ENCODE assay signal across 8 cellular contexts in the genomic region with DNA sequence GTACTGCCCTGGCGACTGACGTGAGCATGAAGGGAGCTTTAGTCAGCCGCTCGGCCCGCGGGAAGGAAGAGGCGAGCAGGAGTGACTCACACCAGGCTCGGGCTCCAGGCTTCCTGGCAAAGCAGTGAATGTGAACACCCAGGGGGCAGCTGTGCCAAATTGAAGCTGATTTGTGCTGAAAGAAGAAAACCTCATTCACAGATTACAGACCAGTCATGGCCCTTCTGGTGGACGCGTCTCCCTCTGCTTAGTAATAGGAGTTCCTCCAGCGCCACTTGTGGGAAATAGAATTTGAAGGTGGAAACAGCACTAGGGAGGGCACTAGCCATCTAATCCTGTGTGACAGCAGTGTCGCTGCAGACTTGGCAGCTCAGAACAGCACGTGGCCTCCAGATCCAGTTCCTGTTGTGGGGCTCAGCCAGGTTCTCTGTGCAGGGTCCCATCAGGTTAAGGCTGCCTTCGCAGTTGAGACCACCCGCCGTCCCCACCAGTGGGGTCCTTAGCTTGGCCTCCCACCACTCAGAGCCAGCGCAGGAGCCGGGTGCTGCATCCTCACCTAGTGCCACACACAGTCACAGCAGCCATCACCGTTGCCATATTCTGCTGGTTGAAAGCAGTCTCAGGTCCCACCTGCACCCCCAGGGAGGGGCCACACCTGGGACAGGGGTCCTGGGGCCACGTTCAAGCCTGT.
A peak's percentile ranks its signal among the peaks of the same experiment; 100 is the strongest.
DNase-seq lines count a peak whose midpoint lies in the region; ATAC-seq and TF ChIP-seq lines count a peak whose summit lies in the region.

No MANE protein-coding gene starts in this region.

- H2BK15ac ChIP-seq in IMR-90 (ENCODE audit: low read depth, low read length): peak overlapping the region; percentile 51

- H3K18ac ChIP-seq in IMR-90 (ENCODE audit: low read depth, low read length): peak overlapping the region; percentile 8

- POLR2A ChIA-PET in IMR-90 (lab: Charles Lee; ENCODE audit: unreplicated experiment): interaction anchor here (1.0 kb wide), 1 partner anchor 37 kb away, joined by 3 read pairs; no protein-coding TSS in a partner anchor

- H4K20me1 ChIP-seq in IMR-90 (ENCODE audit: insufficient read depth, low read length): no peaks in the 10 kb centered on the region

- no peaks in the 10 kb centered on the region for H3K9me3 ChIP-seq in IMR-90 (ENCODE audit: control insufficient read depth, insufficient read depth, low read length)

- CTCF ChIA-PET in IMR-90 (lab: Yijun Ruan, JAX): interaction anchor here (1.0 kb wide), 1 partner anchor 33 kb away, joined by 3 read pairs; no protein-coding TSS in a partner anchor

- H3K9ac ChIP-seq in IMR-90 (ENCODE audit: low read depth, low read length): peak overlapping the region; percentile 6; the same call in 1 of the 2 replicates

- H3K4me2 ChIP-seq in IMR-90 (ENCODE audit: low read depth, low read length): peak overlapping the region; percentile 6

- H3K4me3 ChIP-seq in IMR-90 (ENCODE audit: insufficient read depth, low read depth, low read length): no peak overlapping the region

- peak; percentile 71 for TF ChIP-seq POLR2A in IMR-90 (IDR thresholded peaks at IDR 0.05; ENCODE audit: low read depth, low read length)

- H3K14ac ChIP-seq in IMR-90 (replicated peaks; ENCODE audit: low read depth, low read length): peak overlapping the region; percentile 78

- peaks cover 21% of the 10 kb centered on the region for H3K9me1 ChIP-seq in IMR-90 (ENCODE audit: insufficient read depth, low read length)

- DNase-seq in AG09319 (ENCODE audit: extremely low read depth, low read depth) (peak; percentile 92), IMR-90 (peak; percentile 99), anterior cingulate cortex (lab: John Stamatoyannopoulos, UW) (peak in 52 of 58 donors; percentile 5 to 87 (median 56)), iPS-NIHi7 (ENCODE audit: extremely low spot score) (peak; percentile 51), stromal cell of bone marrow (ENCODE audit: low read depth) (peak; percentile 97), GM13976 (ENCODE audit: low spot score) (no peak), SW480 (ENCODE audit: low spot score) (no peak)

- peak overlapping the region; percentile 91 for H4K91ac ChIP-seq in IMR-90 (ENCODE audit: insufficient read depth, low read depth, low read length)

- peak; percentile 51 for TF ChIP-seq RAD21 in IMR-90 (IDR thresholded peaks at IDR 0.05; ENCODE audit: low read length)

- 0 out of 2 replicates have a peak overlapping the region, but pooled peaks have one; percentile 61 for H3K23ac ChIP-seq in IMR-90 (ENCODE audit: low read depth, low read length)

- peak; percentile 28 for TF ChIP-seq CTCF in AG09319 (IDR thresholded peaks at IDR 0.05; ENCODE audit: low read depth, low read length)
- TF ChIP-seq CTCF in IMR-90 (conservative IDR thresholded peaks at IDR 0.05; ENCODE audit: low read depth, low read length): peak; percentile 38
- TF ChIP-seq CTCF in GM13976 (IDR thresholded peaks at IDR 0.05; ENCODE audit: borderline replicate concordance, control extremely low read depth, extremely low read depth, insufficient read depth, missing control alignments): no peak

- H2BK5ac ChIP-seq in IMR-90 (ENCODE audit: low read depth, low read length, poor library complexity, severe bottlenecking): peak overlapping the region; percentile 88

- H2BK20ac ChIP-seq in IMR-90 (ENCODE audit: low read depth, low read length): peak overlapping the region; percentile 81

- H3K4me1 ChIP-seq in IMR-90 (ENCODE audit: control insufficient read depth, insufficient read depth, low read length): peaks cover 20% of the 10 kb centered on the region

- H3K36me3 ChIP-seq in IMR-90 (ENCODE audit: control insufficient read depth, insufficient read depth, low read length): peaks cover 7% of the 10 kb centered on the region

- dilution Hi-C loops in IMR-90 (cut with HindIII; ENCODE audit: low sequenced_read_pairs, unreplicated experiment): no loop called here

- BruUV-seq in IMR-90 (replicated peaks; lab: Mats Ljungman, UMichigan): no TSS peak

- H3K27me3 ChIP-seq in IMR-90 (ENCODE audit: control insufficient read depth, insufficient read depth, low read length): no peaks in the 10 kb centered on the region

- H3K56ac ChIP-seq in IMR-90 (ENCODE audit: extremely low read depth, insufficient read depth, low read length): peak overlapping the region; percentile 54

- peak overlapping the region; percentile 84 for H2AFZ ChIP-seq in IMR-90 (replicated peaks; ENCODE audit: low read length, poor library complexity)

- intact Hi-C loops in IMR-90 (cut with micrococcal nuclease): no loop called here

- peak overlapping the region; percentile 90 for H2BK120ac ChIP-seq in IMR-90 (ENCODE audit: low read depth, low read length)

- H3K79me1 ChIP-seq in IMR-90 (ENCODE audit: low read depth in 1 of 2, low read length in 2 of 2): peaks cover 15 to 45% of the 10 kb centered on the region in 2 experiments; a peak in 3 of 4 replicates

- peak overlapping the region; percentile 94 for H2AK9ac ChIP-seq in IMR-90 (replicated peaks; ENCODE audit: low read depth, low read length, poor library complexity)

- H4K8ac ChIP-seq in IMR-90 (ENCODE audit: low read depth in 2 of 2, low read length in 2 of 2): peak overlapping the region; percentile 68 to 92

- ATAC-seq in IMR-90 (ENCODE audit: low read depth) (peak; percentile 97), GM21381 (IDR thresholded peaks at IDR 0.05; ENCODE audit: unreplicated experiment) (no peak)

- H3K27ac ChIP-seq in IMR-90 (ENCODE audit: insufficient read depth, low read length): peak overlapping the region; percentile 54

- peak overlapping the region; percentile 96 for H2AK5ac ChIP-seq in IMR-90 (ENCODE audit: low read depth, low read length)

- in situ Hi-C loops in IMR-90 (cut with MboI; ENCODE audit: low sequenced_read_pairs) (no loop called here), GM13976 (cut with MboI; ENCODE audit: low sequenced_read_pairs, unreplicated experiment) (no loop called here)

- H3K4ac ChIP-seq in IMR-90 (ENCODE audit: low read depth, low read length): peak overlapping the region; percentile 96

- 48% methylated on average over 11 of the region's 20 CpGs; no CpG with 5 or more reads in 1 of the 2 experiments for WGBS in IMR-90 (ENCODE audit: extremely low coverage in 2 of 2, insufficient read length in 1 of 2), 2 experiments

- peak overlapping the region; percentile 11; the same call in 1 of the 2 replicates for H4K5ac ChIP-seq in IMR-90 (ENCODE audit: low read depth, low read length)

TF ChIP-seq in IMR-90, 13 proteins besides CTCF, POLR2A, EP300 and RAD21:
- peak; percentile 64; the same call in 1 of the 2 replicates for TF ChIP-seq BHLHE40 (IDR thresholded peaks at IDR 0.05; ENCODE audit: low read depth, low read length)
- TF ChIP-seq NFE2L2 (IDR thresholded peaks at IDR 0.05; ENCODE audit: low read depth, low read length): no peak
- TF ChIP-seq, protein P1, sequence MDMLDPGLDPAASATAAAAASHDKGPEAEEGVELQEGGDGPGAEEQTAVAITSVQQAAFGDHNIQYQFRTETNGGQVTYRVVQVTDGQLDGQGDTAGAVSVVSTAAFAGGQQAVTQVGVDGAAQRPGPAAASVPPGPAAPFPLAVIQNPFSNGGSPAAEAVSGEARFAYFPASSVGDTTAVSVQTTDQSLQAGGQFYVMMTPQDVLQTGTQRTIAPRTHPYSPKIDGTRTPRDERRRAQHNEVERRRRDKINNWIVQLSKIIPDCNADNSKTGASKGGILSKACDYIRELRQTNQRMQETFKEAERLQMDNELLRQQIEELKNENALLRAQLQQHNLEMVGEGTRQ (IDR thresholded peaks at IDR 0.05; ENCODE audit: low read depth, low read length): no peak; the same call in 1 of the 2 replicates
- TF ChIP-seq, protein P2, sequence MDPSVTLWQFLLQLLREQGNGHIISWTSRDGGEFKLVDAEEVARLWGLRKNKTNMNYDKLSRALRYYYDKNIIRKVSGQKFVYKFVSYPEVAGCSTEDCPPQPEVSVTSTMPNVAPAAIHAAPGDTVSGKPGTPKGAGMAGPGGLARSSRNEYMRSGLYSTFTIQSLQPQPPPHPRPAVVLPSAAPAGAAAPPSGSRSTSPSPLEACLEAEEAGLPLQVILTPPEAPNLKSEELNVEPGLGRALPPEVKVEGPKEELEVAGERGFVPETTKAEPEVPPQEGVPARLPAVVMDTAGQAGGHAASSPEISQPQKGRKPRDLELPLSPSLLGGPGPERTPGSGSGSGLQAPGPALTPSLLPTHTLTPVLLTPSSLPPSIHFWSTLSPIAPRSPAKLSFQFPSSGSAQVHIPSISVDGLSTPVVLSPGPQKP (IDR thresholded peaks at IDR 0.05; ENCODE audit: borderline replicate concordance, low read depth, low read length): no peak
- peak; percentile 96 for TF ChIP-seq FOS (IDR thresholded peaks at IDR 0.05; ENCODE audit: low read depth, low read length)
- TF ChIP-seq MAFK (IDR thresholded peaks at IDR 0.05; ENCODE audit: low read depth, low read length): peak; percentile 46; the same call in 1 of the 2 replicates
- no peak for TF ChIP-seq RFX5 (IDR thresholded peaks at IDR 0.05; ENCODE audit: low read depth, low read length)
- peak; percentile 17; the same call in 1 of the 2 replicates for TF ChIP-seq MAZ (IDR thresholded peaks at IDR 0.05; ENCODE audit: borderline replicate concordance, low read depth, low read length)
- TF ChIP-seq CEBPB (IDR thresholded peaks at IDR 0.05; ENCODE audit: low read depth, low read length): no peak
- TF ChIP-seq SMC3 (IDR thresholded peaks at IDR 0.05; ENCODE audit: low read depth, low read length): peak; percentile 35; the same call in 1 of the 2 replicates
- TF ChIP-seq MXI1 (IDR thresholded peaks at IDR 0.05; ENCODE audit: borderline replicate concordance, low read depth, low read length): no peak
- no peak for TF ChIP-seq CHD1 (IDR thresholded peaks at IDR 0.05; ENCODE audit: low read depth, low read length)
- no peak for TF ChIP-seq RCOR1 (IDR thresholded peaks at IDR 0.05; ENCODE audit: insufficient replicate concordance, low read length)

Comparison
In these comparisons a context has a peak if more than half of its experiments do, and no peak if none do; other contexts are left out.
1. DNase-seq: peak in AG09319 (single experiment), IMR-90 (single experiment), anterior cingulate cortex (52 of 58), iPS-NIHi7 (single experiment) and stromal cell of bone marrow (single experiment); none in GM13976 (single experiment) and SW480 (single experiment).